ENCODE assay signal across 1 cellular context in genomic region chr15:72994778-72995177, GRCh38.
A peak's percentile ranks its signal among the peaks of the same experiment; 100 is the strongest.
TF ChIP-seq lines count a peak whose summit lies in the region.

No MANE protein-coding gene starts in this region.

TF ChIP-seq in HEK293, 187 proteins besides CTCF, POLR2A, EP300 and RAD21 (continued from another document):
- TF ChIP-seq TCF7L2 (IDR thresholded peaks at IDR 0.05; ENCODE audit: borderline replicate concordance, low read depth, low read length): peak; percentile 56; the same call in 1 of the 2 replicates
- TF ChIP-seq ZNF660 (tag by site-specific recombination; IDR thresholded peaks at IDR 0.05): 0 out of 2 replicates have a peak, but pooled peaks have one; percentile 22
- no peak for TF ChIP-seq ZNF433 (tag by site-specific recombination; IDR thresholded peaks at IDR 0.05; ENCODE audit: low read depth)
- no peak for TF ChIP-seq ZBTB44 (tag by site-specific recombination; IDR thresholded peaks at IDR 0.05)
- TF ChIP-seq IKZF3 (tag by site-specific recombination; IDR thresholded peaks at IDR 0.05): no peak
- no peak; the same call in 1 of the 2 replicates for TF ChIP-seq ZNF10 (tag by site-specific recombination; IDR thresholded peaks at IDR 0.05)
- TF ChIP-seq ZNF501 (tag by site-specific recombination; IDR thresholded peaks at IDR 0.05): no peak
- TF ChIP-seq ZNF148 (tag by site-specific recombination; IDR thresholded peaks at IDR 0.05; ENCODE audit: borderline replicate concordance): no peak
- no peak for TF ChIP-seq ZNF302 (tag by site-specific recombination; IDR thresholded peaks at IDR 0.05; ENCODE audit: low read depth)
- TF ChIP-seq ZNF16 (tag by site-specific recombination; IDR thresholded peaks at IDR 0.05; ENCODE audit: low read depth): no peak
- TF ChIP-seq ZNF155 (tag by site-specific recombination; IDR thresholded peaks at IDR 0.05): no peak
- TF ChIP-seq ZNF513 (tag by site-specific recombination; IDR thresholded peaks at IDR 0.05): no peak
- no peak for TF ChIP-seq ZNF580 (tag by site-specific recombination; IDR thresholded peaks at IDR 0.05)
- no peak for TF ChIP-seq ELK4 (IDR thresholded peaks at IDR 0.05; ENCODE audit: borderline replicate concordance, low read depth, low read length)
- TF ChIP-seq YY2 (tag by site-specific recombination; IDR thresholded peaks at IDR 0.05): no peak
- TF ChIP-seq SETDB1 (IDR thresholded peaks at IDR 0.05; ENCODE audit: insufficient read length, low read length): no peak
- peak; percentile 49; the same call in 1 of the 2 replicates for TF ChIP-seq ZNF335 (tag by site-specific recombination; conservative IDR thresholded peaks at IDR 0.05)
- peak; percentile 88 for TF ChIP-seq SCRT2 (tag by site-specific recombination; IDR thresholded peaks at IDR 0.05)
- no peak for TF ChIP-seq ZBTB17 (tag by site-specific recombination; IDR thresholded peaks at IDR 0.05)
- no peak for TF ChIP-seq ZFP41 (tag by site-specific recombination; IDR thresholded peaks at IDR 0.05; ENCODE audit: borderline replicate concordance)
- no peak for TF ChIP-seq ZNF560 (tag by site-specific recombination; IDR thresholded peaks at IDR 0.05; ENCODE audit: borderline replicate concordance)
- TF ChIP-seq HOXD13 (CRISPR knock-in tag; IDR thresholded peaks at IDR 0.05; ENCODE audit: borderline replicate concordance): no peak
- peak; percentile 79 for TF ChIP-seq ZNF341 (tag by site-specific recombination; IDR thresholded peaks at IDR 0.05; ENCODE audit: low read depth)
- no peak for TF ChIP-seq ZNF654 (tag by site-specific recombination; IDR thresholded peaks at IDR 0.05; ENCODE audit: low read depth)
- no peak for TF ChIP-seq ZNF561 (tag by site-specific recombination; IDR thresholded peaks at IDR 0.05; ENCODE audit: borderline replicate concordance)
- TF ChIP-seq ZNF366 (tag by site-specific recombination; conservative IDR thresholded peaks at IDR 0.05): no peak
- TF ChIP-seq ZNF548 (tag by site-specific recombination; IDR thresholded peaks at IDR 0.05): no peak
- TF ChIP-seq ZNF292 (tag by site-specific recombination; IDR thresholded peaks at IDR 0.05; ENCODE audit: borderline replicate concordance, low read depth): no peak
- no peak for TF ChIP-seq ZNF549 (tag by site-specific recombination; IDR thresholded peaks at IDR 0.05)
- TF ChIP-seq ZBTB20 (tag by site-specific recombination; IDR thresholded peaks at IDR 0.05): peak; percentile 74
- TF ChIP-seq ZBTB6 (tag by site-specific recombination; IDR thresholded peaks at IDR 0.05): no peak
- TF ChIP-seq ZNF658 (tag by site-specific recombination; IDR thresholded peaks at IDR 0.05): no peak
- TF ChIP-seq TRIM28 (IDR thresholded peaks at IDR 0.05; ENCODE audit: borderline replicate concordance, low read length): no peak
- TF ChIP-seq ZNF362 (tag by site-specific recombination; IDR thresholded peaks at IDR 0.05): no peak
- TF ChIP-seq ZNF571 (tag by site-specific recombination; IDR thresholded peaks at IDR 0.05): no peak
- TF ChIP-seq ZSCAN23 (tag by site-specific recombination; IDR thresholded peaks at IDR 0.05): no peak
- no peak for TF ChIP-seq MYNN (tag by site-specific recombination; IDR thresholded peaks at IDR 0.05; ENCODE audit: borderline replicate concordance)
- TF ChIP-seq ZSCAN18 (tag by site-specific recombination; IDR thresholded peaks at IDR 0.05): no peak
- TF ChIP-seq ZNF274 (IDR thresholded peaks at IDR 0.05; ENCODE audit: low read length): no peak
- no peak for TF ChIP-seq ZNF274 (tag by site-specific recombination; IDR thresholded peaks at IDR 0.05; ENCODE audit: borderline replicate concordance)
- no peak for TF ChIP-seq BCL6B (tag by site-specific recombination; IDR thresholded peaks at IDR 0.05)
